ENCODE assay signal across 21 cellular contexts in the genomic region with DNA sequence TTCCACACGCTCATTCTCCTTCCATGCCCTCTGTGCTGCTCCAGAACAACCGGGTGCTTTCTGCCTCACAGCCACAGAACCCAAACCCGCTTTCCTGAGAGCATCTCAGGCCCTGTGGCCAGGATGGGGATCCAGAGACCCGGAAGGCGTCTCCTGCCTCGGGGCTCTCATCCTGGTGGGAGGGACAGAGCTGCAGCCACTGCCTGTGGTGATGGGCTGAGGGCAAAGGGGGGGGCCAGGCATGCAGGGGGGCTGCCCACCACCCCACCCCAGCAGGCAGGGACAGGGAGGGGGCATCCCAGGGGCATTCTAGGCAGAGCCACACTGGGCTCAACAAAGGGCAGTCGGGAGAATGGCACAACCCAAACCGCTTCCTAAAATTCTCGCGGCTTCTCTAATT. TPM values are rescaled to one million over a fixed set of nuclear protein-coding genes. Genes with fewer than 3 reads are reported as not detected.
DNase-seq lines count a peak whose midpoint lies in the region; ATAC-seq, FAIRE-seq and TF ChIP-seq lines count a peak whose summit lies in the region.
"Had no signal": no experiment of that assay in that cellular context is flagged by ENCODE, and none has a peak within 500 bp of the region (broad histone marks: within the 10 kb centered on the region; RNA-seq: fewer than 3 reads in every experiment).

No MANE protein-coding gene starts in this region.

- CTCF ChIA-PET in activated naive CD4-positive, alpha-beta T cell treated with anti-CD3 and anti-CD28 coated beads for 36 hours (lab: Charles Lee), result interaction anchor here (1.6 kb wide), 1 partner anchor 133 kb away, joined by 4 read pairs; no protein-coding TSS in a partner anchor
- CTCF ChIA-PET in Panc1 (lab: Charles Lee), result no interaction called here

- no peaks in the 10 kb centered on the region for H3K9me3 ChIP-seq in Panc1 (ENCODE audit: control insufficient read depth, insufficient read depth, low read depth, low read length)
- H3K9me3 ChIP-seq in astrocyte (ENCODE audit: insufficient read depth, low read depth, low read length), result no peaks in the 10 kb centered on the region
- H3K9me3 ChIP-seq: HAP-1, MG63, SJSA1 had no signal

- H3K36me3 Mint-ChIP-seq in activated naive CD4-positive, alpha-beta T cell treated with anti-CD3 and anti-CD28 coated beads, Interleukin-2, amount 50 U/mL, for 72 hours, result peaks cover 5 to 9% of the 10 kb centered on the region in 2 donors
- H3K36me3 Mint-ChIP-seq in activated naive CD4-positive, alpha-beta T cell treated with anti-CD3 and anti-CD28 coated beads for 36 hours (ENCODE audit: low read depth), result peaks cover 16% of the 10 kb centered on the region
- H3K36me3 Mint-ChIP-seq in astrocyte (ENCODE audit: low read depth, unreplicated experiment) (peaks cover 9% of the 10 kb centered on the region), neural crest cell (ENCODE audit: low read depth) (peaks cover 10% of the 10 kb centered on the region)

- no peaks in the 10 kb centered on the region for H3K79me2 ChIP-seq in astrocyte (ENCODE audit: insufficient read depth, low read length)

- TSS peak; percentile 66 for BruUV-seq in Panc1 (replicated peaks; lab: Mats Ljungman, UMichigan)

- no peak overlapping the region for H3K9ac ChIP-seq in astrocyte (ENCODE audit: low read length)

- TF ChIP-seq CTCF in Panc1 (IDR thresholded peaks at IDR 0.05) (no peak), astrocyte (IDR thresholded peaks at IDR 0.05; ENCODE audit: insufficient read depth, low read depth, low read length) (no peak), neural crest cell (conservative IDR thresholded peaks at IDR 0.05) (no peak)

- no peak for DNase-seq in activated naive CD4-positive, alpha-beta T cell treated with anti-CD3 and anti-CD28 coated beads, Interleukin-2, amount 50 U/mL, for 72 hours (ENCODE audit: low spot score in 2 of 2)
- no peak for DNase-seq in activated naive CD4-positive, alpha-beta T cell treated with anti-CD3 and anti-CD28 coated beads for 36 hours
- DNase-seq in Panc1 (ENCODE audit: low read depth, low spot score) (no peak), astrocyte (ENCODE audit: low read depth) (no peak), neural crest cell (ENCODE audit: low read depth, low spot score) (no peak), left colon (no peak), frontal cortex (ENCODE audit: low spot score in 2 of 2) (no peak)
- DNase-seq: C1 segment of cervical spinal cord; CD4-positive, alpha-beta memory T cell; HFFc6; IMR-90; KG1; MG63; NCI-H2029 treated with DMSO at 0.1 percent for 48 hours; NCI-H226; OCI-M1 had no signal

- no peak overlapping the region for H2AFZ ChIP-seq in astrocyte (ENCODE audit: low read depth, low read length)
- H2AFZ ChIP-seq: GM23338 had no signal

- no peaks in the 10 kb centered on the region for H3K4me1 Mint-ChIP-seq in activated naive CD4-positive, alpha-beta T cell treated with anti-CD3 and anti-CD28 coated beads for 36 hours (ENCODE audit: low read depth)
- no peaks in the 10 kb centered on the region for H3K4me1 Mint-ChIP-seq in astrocyte (ENCODE audit: low read depth, unreplicated experiment)
- peaks cover 18% of the 10 kb centered on the region for H3K4me1 Mint-ChIP-seq in neural crest cell

- no peaks in the 10 kb centered on the region for H3K27me3 Mint-ChIP-seq in activated naive CD4-positive, alpha-beta T cell treated with anti-CD3 and anti-CD28 coated beads for 36 hours (ENCODE audit: low read depth)
- H3K27me3 Mint-ChIP-seq in astrocyte (ENCODE audit: low read depth, unreplicated experiment) (no peaks in the 10 kb centered on the region), neural crest cell (ENCODE audit: low read depth) (no peaks in the 10 kb centered on the region)
- H3K27me3 Mint-ChIP-seq: CD4-positive, alpha-beta memory T cell had no signal

- H3K4me3 Mint-ChIP-seq in activated naive CD4-positive, alpha-beta T cell treated with anti-CD3 and anti-CD28 coated beads for 36 hours, result no peak overlapping the region
- H3K4me3 Mint-ChIP-seq in astrocyte (ENCODE audit: unreplicated experiment), result no peak overlapping the region
- peak overlapping the region; percentile 19 for H3K4me3 Mint-ChIP-seq in neural crest cell
- H3K4me3 Mint-ChIP-seq: CD4-positive, alpha-beta memory T cell; GM23338; HFFc6 had no signal

- no peaks in the 10 kb centered on the region for H3K9me3 Mint-ChIP-seq in activated naive CD4-positive, alpha-beta T cell treated with anti-CD3 and anti-CD28 coated beads, Interleukin-2, amount 50 U/mL, for 72 hours
- no peaks in the 10 kb centered on the region for H3K9me3 Mint-ChIP-seq in activated naive CD4-positive, alpha-beta T cell treated with anti-CD3 and anti-CD28 coated beads for 36 hours
- H3K9me3 Mint-ChIP-seq in astrocyte (ENCODE audit: unreplicated experiment) (no peaks in the 10 kb centered on the region), neural crest cell (no peaks in the 10 kb centered on the region)
- H3K9me3 Mint-ChIP-seq: CD4-positive, alpha-beta memory T cell; GM23338; HFFc6 had no signal

- H3K4me3 ChIP-seq in Panc1 (ENCODE audit: low read depth in 2 of 2, low read length in 2 of 2) (no peak overlapping the region), astrocyte (ENCODE audit: insufficient read depth, low read depth, low read length) (no peak overlapping the region)
- H3K4me3 ChIP-seq: GM23338, HAP-1, MG63, SJSA1 had no signal

- H4K20me1 ChIP-seq in astrocyte (ENCODE audit: insufficient read depth, low read length), result no peaks in the 10 kb centered on the region

- H3K36me3 ChIP-seq in Panc1 (ENCODE audit: control insufficient read depth, insufficient read depth, low read length) (no peaks in the 10 kb centered on the region; the same call in 1 of the 2 replicates), astrocyte (ENCODE audit: insufficient read depth, low read length) (peaks cover 16% of the 10 kb centered on the region)

- intact Hi-C loops in activated naive CD4-positive, alpha-beta T cell treated with anti-CD3 and anti-CD28 coated beads for 36 hours (cut with micrococcal nuclease), result no loop called here
- intact Hi-C loops in Panc1 (cut with micrococcal nuclease; ENCODE audit: unreplicated experiment), result no loop called here
- intact Hi-C loops in left colon (cut with DNase I, micrococcal nuclease), result no loop called here

- in situ Hi-C loops in Panc1 (cut with HindIII; ENCODE audit: low pct_unique_long_range_greater_than_20kb, low sequenced_read_pairs), result no loop called here

- no peak overlapping the region for H3K27ac ChIP-seq in Panc1 (ENCODE audit: low read length)
- no peak overlapping the region for H3K27ac ChIP-seq in astrocyte (ENCODE audit: low read depth, low read length)
- H3K27ac ChIP-seq: SJSA1 had no signal

- no peak for ATAC-seq in activated naive CD4-positive, alpha-beta T cell treated with anti-CD3 and anti-CD28 coated beads, Interleukin-2, amount 50 U/mL, for 72 hours
- ATAC-seq in Panc1 (no peak), HG03135 (IDR thresholded peaks at IDR 0.05; ENCODE audit: unreplicated experiment) (no peak), left colon (no peak)
- ATAC-seq: GM23338 had no signal

- H3K27me3 ChIP-seq in Panc1 (ENCODE audit: control insufficient read depth, insufficient read depth, low read length) (no peaks in the 10 kb centered on the region), astrocyte (ENCODE audit: insufficient read depth, low read length) (no peaks in the 10 kb centered on the region)
- H3K27me3 ChIP-seq: MG63, SJSA1 had no signal

- peak overlapping the region; percentile 39 to 44 for H3K27ac Mint-ChIP-seq in activated naive CD4-positive, alpha-beta T cell treated with anti-CD3 and anti-CD28 coated beads, Interleukin-2, amount 50 U/mL, for 72 hours
- H3K27ac Mint-ChIP-seq in activated naive CD4-positive, alpha-beta T cell treated with anti-CD3 and anti-CD28 coated beads for 36 hours, result no peak overlapping the region
- H3K27ac Mint-ChIP-seq in astrocyte (ENCODE audit: unreplicated experiment) (peak overlapping the region; percentile 7), neural crest cell (ENCODE audit: unreplicated experiment) (no peak overlapping the region)
- H3K27ac Mint-ChIP-seq: CD4-positive, alpha-beta memory T cell; GM23338; HFFc6 had no signal

- POLR2A ChIA-PET in Panc1 (lab: Charles Lee), result no interaction called here

- no peak overlapping the region for H3K4me2 ChIP-seq in astrocyte (ENCODE audit: low read length)
- H3K4me2 ChIP-seq: GM23338 had no signal

- FAIRE-seq in astrocyte (lab: Jason Lieb, UNC), result no peak
- FAIRE-seq in frontal cortex (lab: Jason Lieb, UNC), result no peak
- FAIRE-seq: RCC 7860 had no signal

- H3K4me1 ChIP-seq in Panc1 (ENCODE audit: control insufficient read depth, insufficient read depth, low read length) (no peaks in the 10 kb centered on the region), astrocyte (ENCODE audit: insufficient read depth, low read length) (no peaks in the 10 kb centered on the region)
- H3K4me1 ChIP-seq: HAP-1, SJSA1 had no signal

RNA-seq across cellular contexts. Expression of gene CERK, which starts 41.4 kb away (rescaled TPM):
- total RNA-seq in activated naive CD4-positive, alpha-beta T cell treated with anti-CD3 and anti-CD28 coated beads, Interleukin-2, amount 50 U/mL, for 72 hours, result 10 to 100 TPM; 44.8 to 48.0 TPM
- 10 to 100 TPM; 32.6 to 34.9 TPM for total RNA-seq in activated naive CD4-positive, alpha-beta T cell treated with anti-CD3 and anti-CD28 coated beads for 36 hours
- 30.9 TPM for total RNA-seq in Panc1 (2021; ENCODE audit: unreplicated experiment)
- polyA plus RNA-seq in Panc1 (2012; ENCODE audit: insufficient read length), result 24.0 TPM
- 18.8 and 23.2 TPM in 2 replicates for total RNA-seq in astrocyte
- total RNA-seq in neural crest cell, result 98.7 and 102 TPM in 2 replicates
- total RNA-seq in left colon, result 10 to 100 TPM; 35.4 to 39.9 TPM
- 35.1 TPM for total RNA-seq in frontal cortex

Comparison
In these comparisons a context has a peak if more than half of its experiments do, and no peak if none do; other contexts are left out.
1. H3K27ac Mint-ChIP-seq: peak in activated naive CD4-positive, alpha-beta T cell treated with anti-CD3 and anti-CD28 coated beads, Interleukin-2, amount 50 U/mL, for 72 hours (2 of 2) and astrocyte (single experiment); none in activated naive CD4-positive, alpha-beta T cell treated with anti-CD3 and anti-CD28 coated beads for 36 hours (single experiment) and neural crest cell (single experiment).